In genomic region chr2:17515652-17516051, GRCh38 we compare ENCODE assay signal across 19 cellular contexts. TPM values are rescaled to one million over a fixed set of nuclear protein-coding genes. Genes with fewer than 3 reads are reported as not detected.
DNase-seq lines count a peak whose midpoint lies in the region; ATAC-seq and TF ChIP-seq lines count a peak whose summit lies in the region.
"Had no signal": no experiment of that assay in that cellular context is flagged by ENCODE, and none has a peak within 500 bp of the region (broad histone marks: within the 10 kb centered on the region; RNA-seq: fewer than 3 reads in every experiment).

No MANE protein-coding gene starts in this region.

- DNase-seq in psoas muscle (no peak), SK-N-DZ (ENCODE audit: low spot score) (no peak)
- DNase-seq in stimulated activated naive CD4-positive, alpha-beta T cell treated with Interleukin-2 at 50 U/mL for 16 hours (lab: John Stamatoyannopoulos, UW) = no peak
- no peak for DNase-seq in CD8-positive, alpha-beta memory T cell
- DNase-seq: activated CD4-positive, alpha-beta T cell treated with anti-CD3 and anti-CD28 coated beads for 1 hour; C1 segment of cervical spinal cord; NCI-H1417; SK-N-SH; stimulated activated CD4-positive, alpha-beta T cell treated with anti-CD3 and anti-CD28 coated beads, Interleukin-15, amount 100 ng/mL, for 24 hours had no signal

- H3K9ac ChIP-seq in SU-DHL-6 (ENCODE audit: low read length) = no peak overlapping the region
- H3K9ac ChIP-seq: SK-N-SH had no signal

- H4K20me1 ChIP-seq in SU-DHL-6 (ENCODE audit: low read depth, low read length) = no peaks in the 10 kb centered on the region

- CTCF ChIA-PET in CD8-positive, alpha-beta memory T cell (lab: Charles Lee) = no interaction called here

- POLR2A ChIA-PET in CD8-positive, alpha-beta memory T cell (lab: Charles Lee) = no interaction called here

- H3K4me2 ChIP-seq in SU-DHL-6 (ENCODE audit: low read depth, low read length, poor library complexity, severe bottlenecking) = peak overlapping the region; percentile 21
- H3K4me2 ChIP-seq: hepatocyte, SK-N-SH had no signal

- H3K9me3 Mint-ChIP-seq in CD8-positive, alpha-beta memory T cell = peaks cover 0 to 3% (median 0%) of the 10 kb centered on the region in 5 donors
- H3K9me3 Mint-ChIP-seq: GM23338 had no signal

- H3K27ac ChIP-seq in SU-DHL-6 (ENCODE audit: low read depth, low read length) = no peak overlapping the region
- H3K27ac ChIP-seq in psoas muscle = no peak overlapping the region
- no peak overlapping the region for H3K27ac ChIP-seq in CD8-positive, alpha-beta memory T cell (ENCODE audit: low read depth, low read length)
- H3K27ac ChIP-seq: breast epithelium, hepatocyte, neutrophil had no signal

- no peaks in the 10 kb centered on the region for H3K9me2 ChIP-seq in SU-DHL-6 (replicated peaks; ENCODE audit: insufficient read depth, low read length)
- H3K9me2 ChIP-seq: SK-N-SH had no signal

- peaks cover 1 to 25% of the 10 kb centered on the region in 2 donors for H3K27me3 Mint-ChIP-seq in CD8-positive, alpha-beta memory T cell

- H3K27me3 ChIP-seq in SU-DHL-6 (ENCODE audit: low read length) (no peaks in the 10 kb centered on the region), psoas muscle (ENCODE audit: insufficient read depth in 3 of 3, low read length in 2 of 3) (no peaks in the 10 kb centered on the region)
- H3K27me3 ChIP-seq in CD8-positive, alpha-beta memory T cell (ENCODE audit: insufficient read depth, low read length, poor library complexity, severe bottlenecking) = no peaks in the 10 kb centered on the region
- H3K27me3 ChIP-seq: breast epithelium, hepatocyte had no signal

- H3K4me3 Mint-ChIP-seq in CD8-positive, alpha-beta memory T cell = no peak overlapping the region
- H3K4me3 Mint-ChIP-seq: GM23338 had no signal

- no peaks in the 10 kb centered on the region for H3K79me2 ChIP-seq in SU-DHL-6 (ENCODE audit: insufficient read depth, low read length)
- H3K79me2 ChIP-seq: hepatocyte had no signal

- peak; percentile 30 for ATAC-seq in GM18520 (IDR thresholded peaks at IDR 0.05; ENCODE audit: unreplicated experiment)
- ATAC-seq in GM21619 (IDR thresholded peaks at IDR 0.05; ENCODE audit: unreplicated experiment) = peak; percentile 42
- ATAC-seq in HG03196 (IDR thresholded peaks at IDR 0.05; ENCODE audit: unreplicated experiment) = peak; percentile 36
- ATAC-seq in psoas muscle = no peak
- ATAC-seq: GM23338 had no signal

- H3K36me3 Mint-ChIP-seq in CD8-positive, alpha-beta memory T cell = no peaks in the 10 kb centered on the region

- no peak overlapping the region for H3K27ac Mint-ChIP-seq in CD8-positive, alpha-beta memory T cell

- H3F3A ChIP-seq in SU-DHL-6 (ENCODE audit: insufficient read depth) = peaks cover 15% of the 10 kb centered on the region; the same call in 1 of the 2 replicates

- no peak overlapping the region for H2AFZ ChIP-seq in SU-DHL-6 (ENCODE audit: low read depth, low read length, severe bottlenecking)
- H2AFZ ChIP-seq: GM23338, hepatocyte had no signal

- H3K4me3 ChIP-seq in SU-DHL-6 (ENCODE audit: insufficient read depth, low read length, poor library complexity, severe bottlenecking) (no peak overlapping the region), psoas muscle (no peak overlapping the region)
- no peak overlapping the region for H3K4me3 ChIP-seq in CD8-positive, alpha-beta memory T cell (ENCODE audit: low read length)
- H3K4me3 ChIP-seq: breast epithelium, GM23338, hepatocyte, lung had no signal

- intact Hi-C loops in psoas muscle (cut with DNase I) = no loop called here

- H3K9me3 ChIP-seq in SU-DHL-6 (ENCODE audit: insufficient read depth, low read length) (no peaks in the 10 kb centered on the region), psoas muscle (no peaks in the 10 kb centered on the region)
- H3K9me3 ChIP-seq in CD8-positive, alpha-beta memory T cell (ENCODE audit: low read length) = no peaks in the 10 kb centered on the region
- H3K9me3 ChIP-seq: breast epithelium, neutrophil, SK-N-SH had no signal

- TF ChIP-seq CTCF in SU-DHL-6 (IDR thresholded peaks at IDR 0.05; ENCODE audit: insufficient read depth, low read length, poor library complexity, severe bottlenecking) (no peak), psoas muscle (IDR thresholded peaks at IDR 0.05) (no peak)

- H3K4me1 Mint-ChIP-seq in CD8-positive, alpha-beta memory T cell = no peaks in the 10 kb centered on the region

- no peaks in the 10 kb centered on the region for H3K36me3 ChIP-seq in SU-DHL-6 (ENCODE audit: low read length)
- H3K36me3 ChIP-seq in psoas muscle (ENCODE audit: insufficient read depth in 1 of 2, low read depth in 1 of 2) = no peaks in the 10 kb centered on the region
- no peaks in the 10 kb centered on the region for H3K36me3 ChIP-seq in CD8-positive, alpha-beta memory T cell (ENCODE audit: insufficient read depth, low read length)
- H3K36me3 ChIP-seq: breast epithelium, neutrophil had no signal

- peaks cover 7% of the 10 kb centered on the region for H3K4me1 ChIP-seq in psoas muscle
- H3K4me1 ChIP-seq in CD8-positive, alpha-beta memory T cell (ENCODE audit: insufficient read depth, low read length) = no peaks in the 10 kb centered on the region
- H3K4me1 ChIP-seq: breast epithelium had no signal

RNA-seq across cellular contexts. Expression of gene RAD51AP2, which starts 2.6 kb away (rescaled TPM):
- total RNA-seq in psoas muscle = under 1 TPM in 1 of 4 donors, not detected in 3; 0.06 TPM
- under 1 TPM in 1 of 3 donors, not detected in 2; 0.01 TPM for polyA plus RNA-seq in psoas muscle
- total RNA-seq in CD8-positive, alpha-beta memory T cell = not detected
- polyA plus RNA-seq in CD8-positive, alpha-beta memory T cell = not detected
- polyA plus RNA-seq in SK-N-DZ (2014; cell fraction: cytosol; rRNA removed) = not detected in 2 replicates
- polyA plus RNA-seq in SK-N-DZ (2014; cell fraction: nucleus; rRNA removed) = not detected in 2 replicates
- total RNA-seq: NCI-H460 had no signal
- polyA plus RNA-seq: lung, SK-N-SH had no signal

RNA-seq across cellular contexts. Expression of gene VSNL1, which starts 24.8 kb away (rescaled TPM):
- total RNA-seq in psoas muscle = under 1 TPM in 2 of 4 donors, not detected in 2; 0.12 to 0.27 TPM
- polyA plus RNA-seq in psoas muscle = under 1 TPM in 2 of 3 donors, not detected in 1; 0.05 to 0.52 TPM
- total RNA-seq in CD8-positive, alpha-beta memory T cell = not detected
- polyA plus RNA-seq in CD8-positive, alpha-beta memory T cell = not detected
- 0.54 and 1.0 TPM in 2 replicates for polyA plus RNA-seq in SK-N-DZ (2014; cell fraction: cytosol; rRNA removed)
- not detected in 2 replicates for polyA plus RNA-seq in SK-N-DZ (2014; cell fraction: nucleus; rRNA removed)
- total RNA-seq: NCI-H460 had no signal

Comparison
In these comparisons a context has a peak if more than half of its experiments do, and no peak if none do; other contexts are left out.
1. ATAC-seq: peak in GM18520 (single experiment), GM21619 (single experiment) and HG03196 (single experiment); none in psoas muscle (0 of 4).